In genomic region chr2:28567076-28567471, GRCh38 we compare ENCODE assay signal across 8 cellular contexts.
DNase-seq lines count a peak whose midpoint lies in the region; ATAC-seq and TF ChIP-seq lines count a peak whose summit lies in the region.

No MANE protein-coding gene starts in this region.

- no peaks in the 10 kb centered on the region for H4K20me1 ChIP-seq in OCI-LY3 (ENCODE audit: insufficient read depth, low read length)

- H3K23ac ChIP-seq in mesendoderm (ENCODE audit: low read length), result no peak overlapping the region

- H3K4me3 ChIP-seq in OCI-LY3 (ENCODE audit: low read length) (peak overlapping the region; percentile 91), colonic mucosa (peak overlapping the region; percentile 33), mesendoderm (ENCODE audit: low read length) (peak overlapping the region; percentile 47), tibial artery (peak overlapping the region; percentile 55 to 67)

- H3K36me3 ChIP-seq in OCI-LY3 (replicated peaks; ENCODE audit: low read depth, low read length), result no peaks in the 10 kb centered on the region
- no peaks in the 10 kb centered on the region for H3K36me3 ChIP-seq in colonic mucosa
- no peaks in the 10 kb centered on the region for H3K36me3 ChIP-seq in mesendoderm (ENCODE audit: control insufficient read depth, insufficient read depth, low read length)
- no peaks in the 10 kb centered on the region for H3K36me3 ChIP-seq in tibial artery

- no CpG with 5 or more reads among the region's 13 CpGs for WGBS in mesendoderm (ENCODE audit: extremely low coverage, insufficient coverage, low lambda C conversion rate)

- peaks cover 7% of the 10 kb centered on the region; the same call in 1 of the 2 replicates for H3K27me3 ChIP-seq in OCI-LY3 (ENCODE audit: low read depth, low read length)
- no peaks in the 10 kb centered on the region for H3K27me3 ChIP-seq in colonic mucosa
- H3K27me3 ChIP-seq in mesendoderm (ENCODE audit: insufficient read depth, low read length, poor library complexity), result no peaks in the 10 kb centered on the region
- no peaks in the 10 kb centered on the region for H3K27me3 ChIP-seq in tibial artery

- H3K9me3 ChIP-seq in OCI-LY3 (ENCODE audit: insufficient read depth, low read length) (no peaks in the 10 kb centered on the region), colonic mucosa (no peaks in the 10 kb centered on the region), tibial artery (no peaks in the 10 kb centered on the region)

- peak; percentile 25 for DNase-seq in AG08395 (ENCODE audit: low spot score)
- no peak for DNase-seq in colonic mucosa
- no peak for DNase-seq in mesendoderm
- no peak for DNase-seq in tibial artery

- no peak overlapping the region for H2BK120ac ChIP-seq in mesendoderm (ENCODE audit: low read depth, low read length)

- no peak overlapping the region for H3K4ac ChIP-seq in mesendoderm (ENCODE audit: low read depth, low read length)

- peak overlapping the region; percentile 75 for H2BK15ac ChIP-seq in mesendoderm (replicated peaks; ENCODE audit: low read depth)

- H3K56ac ChIP-seq in mesendoderm (ENCODE audit: low read length), result peak overlapping the region; percentile 84

- peak overlapping the region; percentile 77 for H3K4me2 ChIP-seq in OCI-LY3 (ENCODE audit: low read length)
- H3K4me2 ChIP-seq in mesendoderm (ENCODE audit: low read length), result peak overlapping the region; percentile 96

- no peak overlapping the region for H4K5ac ChIP-seq in mesendoderm (ENCODE audit: low read length)

- H2BK5ac ChIP-seq in mesendoderm (ENCODE audit: low read length), result no peak overlapping the region

- H2AFZ ChIP-seq in OCI-LY3 (ENCODE audit: low read depth, low read length), result peak overlapping the region; percentile 98

- H3K27ac ChIP-seq in OCI-LY3 (ENCODE audit: low read length) (no peak overlapping the region), colonic mucosa (no peak overlapping the region), mesendoderm (ENCODE audit: low read depth, low read length) (no peak overlapping the region), tibial artery (peak overlapping the region; percentile 57 to 62)

- H3K18ac ChIP-seq in mesendoderm (ENCODE audit: low read length), result peak overlapping the region; percentile 68

- intact Hi-C loops in colonic mucosa (cut with DNase I) (loop anchor here (10.0 kb wide), 1 partner anchor 188 kb away; the partner anchor contains the start of gene PPP1CB), tibial artery (cut with DNase I; ENCODE audit: low total_unique reads) (loop anchor here (10.0 kb wide), 1 partner anchor 318 kb away; no protein-coding TSS in a partner anchor)

- ATAC-seq in GM21390 (IDR thresholded peaks at IDR 0.05; ENCODE audit: unreplicated experiment) (peak; percentile 18), GM19351 (IDR thresholded peaks at IDR 0.05; ENCODE audit: unreplicated experiment) (no peak), GM19397 (IDR thresholded peaks at IDR 0.05; ENCODE audit: unreplicated experiment) (no peak)

- H3K4me1 ChIP-seq in OCI-LY3 (ENCODE audit: low read length) (peaks cover 4% of the 10 kb centered on the region), colonic mucosa (no peaks in the 10 kb centered on the region), mesendoderm (ENCODE audit: control insufficient read depth, low read depth, low read length) (peaks cover 2% of the 10 kb centered on the region), tibial artery (peaks cover 0 to 27% (median 5%) of the 10 kb centered on the region in 4 donors)

- no peaks in the 10 kb centered on the region for H3K79me1 ChIP-seq in mesendoderm (ENCODE audit: low read length)

- no peak overlapping the region for H4K8ac ChIP-seq in mesendoderm (ENCODE audit: low read depth, low read length)

- H3K9ac ChIP-seq in OCI-LY3 (ENCODE audit: low read length), result peak overlapping the region; percentile 55
- peak overlapping the region; percentile 48 to 70 for H3K9ac ChIP-seq in colonic mucosa (ENCODE audit: low read depth in 2 of 2, low read length in 2 of 2)
- peak overlapping the region; percentile 65 for H3K9ac ChIP-seq in mesendoderm (ENCODE audit: low read length)

- no peak overlapping the region for H2AK5ac ChIP-seq in mesendoderm (ENCODE audit: low read length)

- no peak for TF ChIP-seq CTCF in OCI-LY3 (IDR thresholded peaks at IDR 0.05; ENCODE audit: low read depth, low read length)
- peak; percentile 38 for TF ChIP-seq CTCF in colonic mucosa (IDR thresholded peaks at IDR 0.05)
- no peak for TF ChIP-seq CTCF in tibial artery (IDR thresholded peaks at IDR 0.05)

- no peaks in the 10 kb centered on the region for H3K79me2 ChIP-seq in OCI-LY3 (ENCODE audit: low read length)
- H3K79me2 ChIP-seq in mesendoderm (ENCODE audit: control insufficient read depth, insufficient read depth, low read length), result no peaks in the 10 kb centered on the region

Comparison
In these comparisons a context has a peak if more than half of its experiments do, and no peak if none do; other contexts are left out.
1. H3K27ac ChIP-seq: peak in tibial artery (2 of 2); none in OCI-LY3 (single experiment), colonic mucosa (single experiment) and mesendoderm (single experiment).
2. H3K4me3 ChIP-seq: peak in every context shown above with its lines; median percentile 91 in OCI-LY3; 61 in tibial artery; 47 in mesendoderm; 33 in colonic mucosa.
3. Peak in every context shown above with its lines, with median percentiles within 50 percentile points of each other: H3K9ac ChIP-seq.